Comparison of ENCODE assay signal across 16 cellular contexts in genomic region chr2:75667884-75668283, GRCh38.
"Had no signal": no experiment of that assay in that cellular context is flagged by ENCODE, and none has a peak within 500 bp of the region (broad histone marks: within the 10 kb centered on the region; RNA-seq: fewer than 3 reads in every experiment).

No MANE protein-coding gene starts in this region.

- DNase-seq: activated CD4-positive, alpha-beta T cell treated with anti-CD3 and anti-CD28 coated beads, Interleukin-2, amount 50 U/mL, for 4 hours; activated CD4-positive, CD25-positive, alpha-beta regulatory T cell treated with anti-CD3 and anti-CD28 coated beads, Interleukin-2, amount 50 U/mL, for 72 hours; activated effector memory CD4-positive, alpha-beta T cell treated with Interleukin-2 at 50 U/mL for 16 hours; activated T-cell treated with anti-CD3 and anti-CD28 coated beads, Interleukin-2, amount 50 U/mL, for 24 hours; effector CD4-positive, alpha-beta T cell; hippocampal formation; ovary; stimulated activated CD4-positive, alpha-beta T cell treated with anti-CD3 and anti-CD28 coated beads, Interleukin-15, amount 100 ng/mL, for 24 hours; stimulated activated CD4-positive, alpha-beta T cell treated with anti-CD3 and anti-CD28 coated beads, Interleukin-4, amount 100 ng/mL, for 4 hours; stomach; T-helper 9 cell had no signal

- H3K4me2 ChIP-seq: neural progenitor cell had no signal

- H3K9ac ChIP-seq: neural progenitor cell had no signal

- H2AFZ ChIP-seq: neural progenitor cell had no signal

- H3K36me3 ChIP-seq: ovary had no signal

- H3K4me3 ChIP-seq: coronary artery, neural progenitor cell, ovary, stomach, thoracic aorta, vagina had no signal

- H3K9me3 ChIP-seq: ovary, stomach, thoracic aorta, vagina had no signal

- ATAC-seq: left lobe of liver had no signal

- H3K4me1 ChIP-seq: neural progenitor cell, stomach, vagina had no signal

- H3K27me3 ChIP-seq: neural progenitor cell, ovary, stomach, vagina had no signal

- H3K27ac ChIP-seq: coronary artery, neural progenitor cell, ovary, stomach, thoracic aorta, vagina had no signal
